Comparison of ENCODE assay signal across 18 cellular contexts in the genomic region with DNA sequence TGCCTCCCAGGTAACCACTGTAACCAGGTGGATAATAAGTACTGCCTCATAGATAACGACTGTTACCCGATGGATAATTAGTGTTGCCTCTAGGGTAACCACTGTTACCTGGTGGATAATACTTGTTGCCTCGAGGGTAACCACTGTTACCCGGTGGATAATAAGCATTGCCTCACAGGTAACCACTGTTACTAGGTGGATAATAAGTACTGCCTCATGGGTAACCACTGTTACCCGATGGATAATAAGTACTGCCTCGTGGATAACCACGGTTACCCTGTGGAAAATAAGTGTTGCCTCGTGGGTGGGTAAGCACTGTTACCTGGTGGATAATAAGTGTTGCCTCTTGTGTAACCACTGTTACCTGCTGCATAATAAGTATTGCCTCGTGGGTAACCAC. TPM values are rescaled to one million over a fixed set of nuclear protein-coding genes. Genes with fewer than 3 reads are reported as not detected.
"Had no signal": no experiment of that assay in that cellular context is flagged by ENCODE, and none has a peak within 500 bp of the region (broad histone marks: within the 10 kb centered on the region; RNA-seq: fewer than 3 reads in every experiment).

No MANE protein-coding gene starts in this region.

RNA-seq across cellular contexts. Expression of gene NXPE4, which starts 17.5 kb away (rescaled TPM):
- total RNA-seq: dermis microvascular lymphatic vessel endothelial cell, endothelial cell of umbilical vein, epithelial cell of proximal tubule, glomerular endothelial cell, heart right ventricle, kidney epithelial cell, left cardiac atrium, left lung, left ventricle myocardium superior, lower leg skin, lower lobe of right lung, lung microvascular endothelial cell, mesenteric fat pad, mesothelial cell of epicardium, myocyte had no signal
- polyA plus RNA-seq: endothelial cell of umbilical vein, heart right ventricle, keratinocyte had no signal

RNA-seq across cellular contexts. Expression of gene NXPE1, which starts 53.4 kb away (rescaled TPM):
- total RNA-seq: dermis microvascular lymphatic vessel endothelial cell, endothelial cell of umbilical vein, epithelial cell of proximal tubule, esophagus squamous epithelium, glomerular endothelial cell, heart right ventricle, kidney epithelial cell, left cardiac atrium, left lung, left ventricle myocardium superior, lower leg skin, lower lobe of right lung, lung microvascular endothelial cell, mesenteric fat pad, mesothelial cell of epicardium, myocyte had no signal
- polyA plus RNA-seq: endothelial cell of umbilical vein, esophagus, keratinocyte had no signal
